Comparison of ENCODE assay signal across 9 cellular contexts in genomic region chr1:59146651-59147358, GRCh38.
DNase-seq lines count a peak whose midpoint lies in the region; ATAC-seq, FAIRE-seq and TF ChIP-seq lines count a peak whose summit lies in the region.
"Had no signal": no experiment of that assay in that cellular context is flagged by ENCODE, and none has a peak within 500 bp of the region (broad histone marks: within the 10 kb centered on the region; RNA-seq: fewer than 3 reads in every experiment).

No MANE protein-coding gene starts in this region.

- H3K27me3 Mint-ChIP-seq in activated B cell treated with CpG ODN at 0.5 μM for 24 hours = no peaks in the 10 kb centered on the region
- no peaks in the 10 kb centered on the region for H3K27me3 Mint-ChIP-seq in central memory CD8-positive, alpha-beta T cell

- peaks cover 12 to 43% of the 10 kb centered on the region in 2 donors for H3K4me1 ChIP-seq in left lung

- H3K36me3 ChIP-seq in left lung = no peaks in the 10 kb centered on the region

- POLR2A ChIA-PET in activated B cell treated with CpG ODN at 0.5 μM for 24 hours (lab: Charles Lee) = interaction anchor here (0.6 to 0.7 kb wide), 2 partner anchors 122 to 178 kb away, joined by 3 to 5 read pairs; no protein-coding TSS in a partner anchor

- FAIRE-seq in D721Med (lab: Jason Lieb, UNC) = no peak
- FAIRE-seq: islet of Langerhans had no signal

- CTCF ChIA-PET in activated B cell treated with CpG ODN at 0.5 μM for 24 hours (lab: Charles Lee) = no interaction called here

- intact Hi-C loops in activated B cell treated with CpG ODN at 0.5 μM for 24 hours (cut with micrococcal nuclease) (loop anchor here (1.0 to 5.0 kb wide), 7 partner anchors 119 to 552 kb away; no protein-coding TSS in a partner anchor), left lung (cut with DNase I) (no loop called here)

- peaks cover 0 to 13% of the 10 kb centered on the region in 2 donors for H3K27me3 ChIP-seq in left lung

- no peaks in the 10 kb centered on the region for H3K36me3 Mint-ChIP-seq in activated B cell treated with CpG ODN at 0.5 μM for 24 hours (ENCODE audit: low read depth)
- H3K36me3 Mint-ChIP-seq in central memory CD8-positive, alpha-beta T cell (ENCODE audit: insufficient read depth) = peaks cover 2% of the 10 kb centered on the region

- H3K27ac ChIP-seq in left lung = peak overlapping the region; percentile 42 to 68

- peak; percentile 64 for DNase-seq in activated B cell treated with CpG ODN at 0.5 μM for 24 hours
- DNase-seq in central memory CD8-positive, alpha-beta T cell (ENCODE audit: low spot score in 2 of 2) = peak; percentile 20 to 26
- peak; percentile 50 to 86 for DNase-seq in left lung
- DNase-seq in stimulated activated CD4-positive, alpha-beta T cell treated with anti-CD3 and anti-CD28 coated beads, Interleukin-4, amount 100 ng/mL, for 4 hours = peak; percentile 11 to 30
- no peak for DNase-seq in D721Med (ENCODE audit: insufficient read length, low spot score)

- ATAC-seq in HG03103 (IDR thresholded peaks at IDR 0.05; ENCODE audit: low read depth, unreplicated experiment) (peak; percentile 40), activated B cell treated with CpG ODN at 0.5 μM for 24 hours (ENCODE audit: low read depth) (peak; percentile 84), left lung (peak; percentile 61), GM18858 (IDR thresholded peaks at IDR 0.05; ENCODE audit: unreplicated experiment) (no peak)
- ATAC-seq in central memory CD8-positive, alpha-beta T cell (replicated peaks; ENCODE audit: extremely low read depth, poor library complexity, severe bottlenecking) = peak; percentile 72

- H3K9me3 Mint-ChIP-seq in activated B cell treated with CpG ODN at 0.5 μM for 24 hours = no peaks in the 10 kb centered on the region
- no peaks in the 10 kb centered on the region for H3K9me3 Mint-ChIP-seq in central memory CD8-positive, alpha-beta T cell

- no peaks in the 10 kb centered on the region for H3K9me3 ChIP-seq in left lung

- H3K27ac Mint-ChIP-seq in activated B cell treated with CpG ODN at 0.5 μM for 24 hours = peak overlapping the region; percentile 82
- H3K27ac Mint-ChIP-seq in central memory CD8-positive, alpha-beta T cell (ENCODE audit: low read depth) = peak overlapping the region; percentile 99

- H3K4me3 ChIP-seq in left lung = peak overlapping the region; percentile 20 to 43

- H3K4me1 Mint-ChIP-seq in activated B cell treated with CpG ODN at 0.5 μM for 24 hours = peaks cover 46% of the 10 kb centered on the region
- H3K4me1 Mint-ChIP-seq in central memory CD8-positive, alpha-beta T cell = peaks cover 17% of the 10 kb centered on the region

- H3K4me3 Mint-ChIP-seq in activated B cell treated with CpG ODN at 0.5 μM for 24 hours = peak overlapping the region; percentile 85
- peak overlapping the region; percentile 86 for H3K4me3 Mint-ChIP-seq in central memory CD8-positive, alpha-beta T cell

- TF ChIP-seq POLR2A in GM18951 (IDR thresholded peaks at IDR 0.05; ENCODE audit: extremely low read depth, insufficient read depth, insufficient read length) = peak; percentile 60

- in situ Hi-C loops in GM18951 (cut with MboI; ENCODE audit: low sequenced_read_pairs, unreplicated experiment) = no loop called here

- TF ChIP-seq CTCF in activated B cell treated with CpG ODN at 0.5 μM for 24 hours (IDR thresholded peaks at IDR 0.05) (no peak), left lung (IDR thresholded peaks at IDR 0.05) (no peak), D721Med (IDR thresholded peaks at IDR 0.05; ENCODE audit: insufficient read depth, missing control alignments) (no peak)
